ENCODE assay signal across 9 cellular contexts in genomic region chr19:10780368-10780767, GRCh38. TPM values are rescaled to one million over a fixed set of nuclear protein-coding genes. Genes with fewer than 3 reads are reported as not detected.
DNase-seq lines count a peak whose midpoint lies in the region; ATAC-seq and TF ChIP-seq lines count a peak whose summit lies in the region.
"Had no signal": no experiment of that assay in that cellular context is flagged by ENCODE, and none has a peak within 500 bp of the region (broad histone marks: within the 10 kb centered on the region; RNA-seq: fewer than 3 reads in every experiment).

No MANE protein-coding gene starts in this region.

- peak overlapping the region; percentile 67 for H3K27ac ChIP-seq in upper lobe of right lung

- H3K9me3 ChIP-seq in upper lobe of right lung = no peaks in the 10 kb centered on the region

- no peak for ATAC-seq in activated naive CD8-positive, alpha-beta T cell treated with anti-CD3 and anti-CD28 coated beads, Interleukin-2, amount 50 U/mL, for 24 hours
- peak; percentile 88 for ATAC-seq in upper lobe of right lung

- peaks cover 14% of the 10 kb centered on the region for H3K36me3 Mint-ChIP-seq in activated naive CD8-positive, alpha-beta T cell treated with anti-CD3 and anti-CD28 coated beads for 36 hours
- H3K36me3 Mint-ChIP-seq in activated naive CD8-positive, alpha-beta T cell treated with anti-CD3 and anti-CD28 coated beads, Interleukin-2, amount 50 U/mL, for 24 hours (ENCODE audit: low read depth) = peaks cover 21% of the 10 kb centered on the region

- intact Hi-C loops in upper lobe of right lung (cut with DNase I) = no loop called here

- no peak for TF ChIP-seq CTCF in upper lobe of right lung (IDR thresholded peaks at IDR 0.05)

- H3K27me3 ChIP-seq in upper lobe of right lung = no peaks in the 10 kb centered on the region

- H3K36me3 ChIP-seq in upper lobe of right lung = peaks cover 98% of the 10 kb centered on the region

- no peaks in the 10 kb centered on the region for H3K9me3 Mint-ChIP-seq in activated naive CD8-positive, alpha-beta T cell treated with anti-CD3 and anti-CD28 coated beads for 36 hours
- no peaks in the 10 kb centered on the region for H3K9me3 Mint-ChIP-seq in activated naive CD8-positive, alpha-beta T cell treated with anti-CD3 and anti-CD28 coated beads, Interleukin-2, amount 50 U/mL, for 24 hours

- H3K4me3 Mint-ChIP-seq in activated naive CD8-positive, alpha-beta T cell treated with anti-CD3 and anti-CD28 coated beads for 36 hours = no peak overlapping the region
- no peak overlapping the region for H3K4me3 Mint-ChIP-seq in activated naive CD8-positive, alpha-beta T cell treated with anti-CD3 and anti-CD28 coated beads, Interleukin-2, amount 50 U/mL, for 24 hours

- peaks cover 20% of the 10 kb centered on the region for H3K4me1 ChIP-seq in upper lobe of right lung

- peak overlapping the region; percentile 31 for H3K27ac Mint-ChIP-seq in activated naive CD8-positive, alpha-beta T cell treated with anti-CD3 and anti-CD28 coated beads for 36 hours
- H3K27ac Mint-ChIP-seq in activated naive CD8-positive, alpha-beta T cell treated with anti-CD3 and anti-CD28 coated beads, Interleukin-2, amount 50 U/mL, for 24 hours = no peak overlapping the region

- no peak overlapping the region for H3K4me3 ChIP-seq in upper lobe of right lung

- no peaks in the 10 kb centered on the region for H3K27me3 Mint-ChIP-seq in activated naive CD8-positive, alpha-beta T cell treated with anti-CD3 and anti-CD28 coated beads for 36 hours
- H3K27me3 Mint-ChIP-seq in activated naive CD8-positive, alpha-beta T cell treated with anti-CD3 and anti-CD28 coated beads, Interleukin-2, amount 50 U/mL, for 24 hours = no peaks in the 10 kb centered on the region

- DNase-seq in activated naive CD8-positive, alpha-beta T cell treated with anti-CD3 and anti-CD28 coated beads for 36 hours = no peak
- DNase-seq in activated naive CD8-positive, alpha-beta T cell treated with anti-CD3 and anti-CD28 coated beads, Interleukin-2, amount 50 U/mL, for 24 hours = no peak
- DNase-seq in dermis microvascular lymphatic vessel endothelial cell (ENCODE audit: low read depth in 2 of 2) = peak; percentile 15 to 93
- peak; percentile 21 for DNase-seq in midbrain (lab: John Stamatoyannopoulos, UW)
- no peak for DNase-seq in upper lobe of right lung
- DNase-seq in HK-2 (ENCODE audit: unreplicated experiment) = no peak
- DNase-seq in activated CD4-positive, alpha-beta T cell treated with anti-CD3 and anti-CD28 coated beads for 4 hours = no peak
- no peak for DNase-seq in NCI-H1436 (lab: John Stamatoyannopoulos, UW)
- DNase-seq: NCI-H1417 had no signal

- no peaks in the 10 kb centered on the region for H3K4me1 Mint-ChIP-seq in activated naive CD8-positive, alpha-beta T cell treated with anti-CD3 and anti-CD28 coated beads for 36 hours
- H3K4me1 Mint-ChIP-seq in activated naive CD8-positive, alpha-beta T cell treated with anti-CD3 and anti-CD28 coated beads, Interleukin-2, amount 50 U/mL, for 24 hours = peaks cover 6% of the 10 kb centered on the region

RNA-seq across cellular contexts. Expression of gene TMED1, which starts 55.6 kb away (rescaled TPM):
- total RNA-seq in activated naive CD8-positive, alpha-beta T cell treated with anti-CD3 and anti-CD28 coated beads for 36 hours = 10 to 100 TPM; 14.3 to 14.8 TPM
- total RNA-seq in dermis microvascular lymphatic vessel endothelial cell = 34.1 and 54.0 TPM in 2 replicates
- total RNA-seq in upper lobe of right lung = 25.3 TPM

Comparison
In these comparisons a context has a peak if more than half of its experiments do, and no peak if none do; other contexts are left out.
1. DNase-seq: peak in dermis microvascular lymphatic vessel endothelial cell (2 of 2) and midbrain (single experiment); none in activated naive CD8-positive, alpha-beta T cell treated with anti-CD3 and anti-CD28 coated beads for 36 hours (single experiment), activated naive CD8-positive, alpha-beta T cell treated with anti-CD3 and anti-CD28 coated beads, Interleukin-2, amount 50 U/mL, for 24 hours (single experiment), upper lobe of right lung (single experiment), HK-2 (single experiment), activated CD4-positive, alpha-beta T cell treated with anti-CD3 and anti-CD28 coated beads for 4 hours (0 of 2) and NCI-H1436 (single experiment).